Comparison of ENCODE assay signal across 10 cellular contexts in genomic region chr3:44974406-44974805, GRCh38. TPM values are rescaled to one million over a fixed set of nuclear protein-coding genes. Genes with fewer than 3 reads are reported as not detected.
DNase-seq lines count a peak whose midpoint lies in the region; ATAC-seq and TF ChIP-seq lines count a peak whose summit lies in the region.
"Had no signal": no experiment of that assay in that cellular context is flagged by ENCODE, and none has a peak within 500 bp of the region (broad histone marks: within the 10 kb centered on the region; RNA-seq: fewer than 3 reads in every experiment).

No MANE protein-coding gene starts in this region.

- intact Hi-C loops in breast epithelium (cut with DNase I; ENCODE audit: low total_unique reads): no loop called here
- intact Hi-C loops in mucosa of descending colon (cut with DNase I, micrococcal nuclease): no loop called here

- H3K4me1 ChIP-seq in HUES64 (ENCODE audit: insufficient read depth, low read length) (peaks cover 19% of the 10 kb centered on the region; the same call in 1 of the 2 replicates), breast epithelium (peaks cover 0 to 24% of the 10 kb centered on the region in 2 donors), mucosa of descending colon (ENCODE audit: low read depth) (peaks cover 51% of the 10 kb centered on the region)

- POLR2A ChIA-PET in AG04450 (lab: Yijun Ruan, JAX): interaction anchor here (0.6 kb wide), 1 partner anchor 320 kb away, joined by 3 read pairs; no protein-coding TSS in a partner anchor

- H3K4me3 ChIP-seq in AG04450 (ENCODE audit: low read depth, low read length) (peak overlapping the region; percentile 92), HUES64 (ENCODE audit: low read length) (peak overlapping the region; percentile 100), breast epithelium (peak overlapping the region; percentile 87 to 97 (median 92)), mucosa of descending colon (no peak overlapping the region)

- 91% methylated on average over 4 of the region's 4 CpGs for WGBS in HUES64

- H3K9ac ChIP-seq in HUES64 (ENCODE audit: low read depth, low read length): no peak overlapping the region

- ATAC-seq in mucosa of descending colon (peak; percentile 74), GM18517 (IDR thresholded peaks at IDR 0.05; ENCODE audit: unreplicated experiment) (no peak), GM18909 (IDR thresholded peaks at IDR 0.05; ENCODE audit: poor library complexity, unreplicated experiment) (no peak), HG02759 (IDR thresholded peaks at IDR 0.05; ENCODE audit: unreplicated experiment) (no peak), HG03354 (IDR thresholded peaks at IDR 0.05; ENCODE audit: poor library complexity, severe bottlenecking, unreplicated experiment) (no peak)

- H3K9me3 ChIP-seq in AG04450 (ENCODE audit: control insufficient read depth, insufficient read depth, low read length) (no peaks in the 10 kb centered on the region), HUES64 (ENCODE audit: insufficient read depth, low read depth, low read length) (no peaks in the 10 kb centered on the region), breast epithelium (no peaks in the 10 kb centered on the region), mucosa of descending colon (no peaks in the 10 kb centered on the region)

- TF ChIP-seq CTCF in AG04450 (IDR thresholded peaks at IDR 0.05; ENCODE audit: low read depth, low read length) (no peak), breast epithelium (IDR thresholded peaks at IDR 0.05) (no peak), mucosa of descending colon (IDR thresholded peaks at IDR 0.05) (no peak)

- no peak for TF ChIP-seq POLR2A in breast epithelium (IDR thresholded peaks at IDR 0.05)

- H3K36me3 ChIP-seq in HUES64 (ENCODE audit: insufficient read depth, low read length) (peaks cover 9% of the 10 kb centered on the region), breast epithelium (no peaks in the 10 kb centered on the region), mucosa of descending colon (ENCODE audit: low read depth) (no peaks in the 10 kb centered on the region)

- DNase-seq in AG04450 (ENCODE audit: low read depth, low spot score): no peak
- DNase-seq in breast epithelium (ENCODE audit: low spot score in 2 of 2): no peak
- peak in 2 of 3 donors; percentile 50 to 79 for DNase-seq in mucosa of descending colon
- DNase-seq: NCI-H2171 treated with DMSO at 0.1 percent for 48 hours had no signal

- CTCF ChIA-PET in AG04450 (lab: Charles Lee): interaction anchor here (1.4 to 5.5 kb wide), 2 partner anchors 17 to 60 kb away, joined by 7 to 47 read pairs; no protein-coding TSS in a partner anchor

- H3K27me3 ChIP-seq in AG04450 (ENCODE audit: control insufficient read depth, insufficient read depth, low read length): no peaks in the 10 kb centered on the region
- H3K27me3 ChIP-seq in HUES64 (ENCODE audit: insufficient read depth, low read length): no peaks in the 10 kb centered on the region
- no peaks in the 10 kb centered on the region for H3K27me3 ChIP-seq in breast epithelium

- H3K27ac ChIP-seq in AG04450 (ENCODE audit: low read depth, low read length) (no peak overlapping the region), HUES64 (ENCODE audit: low read depth, low read length) (no peak overlapping the region), breast epithelium (no peak overlapping the region)

RNA-seq across cellular contexts. Expression of gene ZDHHC3, which starts 1.6 kb away (rescaled TPM):
- polyA plus RNA-seq in AG04450 (2011; rRNA removed): 92.7 and 124 TPM in 2 replicates
- 168 and 253 TPM in 2 replicates for polyA minus RNA-seq in AG04450 (2011; rRNA and poly(A)+ RNA removed)
- polyA plus RNA-seq in HUES64 (2013, experiment 1 of 2): 44.6 TPM
- 47.0 TPM for polyA plus RNA-seq in HUES64 (2013, experiment 2 of 2)
- total RNA-seq in breast epithelium (100 to 1,000 TPM in 1 of 3 donors, 10 to 100 TPM in 2; 69.5 to 120 (median 71.9) TPM), mucosa of descending colon (100 to 1,000 TPM in 2 of 3 donors, 10 to 100 TPM in 1; 94.7 to 204 (median 143) TPM)

RNA-seq across cellular contexts. Expression of gene EXOSC7, which starts 1.6 kb away (rescaled TPM):
- 62.5 and 70.6 TPM in 2 replicates for polyA plus RNA-seq in AG04450 (2011; rRNA removed)
- 37.5 and 41.9 TPM in 2 replicates for polyA minus RNA-seq in AG04450 (2011; rRNA and poly(A)+ RNA removed)
- polyA plus RNA-seq in HUES64 (2013, experiment 1 of 2): 61.3 TPM
- 67.0 TPM for polyA plus RNA-seq in HUES64 (2013, experiment 2 of 2)
- total RNA-seq in breast epithelium (10 to 100 TPM; 39.0 to 54.9 (median 43.0) TPM), mucosa of descending colon (10 to 100 TPM; 23.2 to 26.2 (median 24.4) TPM)

RNA-seq across cellular contexts. Expression of gene CLEC3B, which starts 51.7 kb away (rescaled TPM):
- polyA plus RNA-seq in AG04450 (2011; rRNA removed): 4.3 and 4.8 TPM in 2 replicates
- polyA minus RNA-seq in AG04450 (2011; rRNA and poly(A)+ RNA removed): 0.60 and 0.91 TPM in 2 replicates
- polyA plus RNA-seq in HUES64 (2013, experiment 1 of 2): 0.85 TPM
- not detected for polyA plus RNA-seq in HUES64 (2013, experiment 2 of 2)
- total RNA-seq in breast epithelium (100 to 1,000 TPM in 1 of 3 donors, 10 to 100 TPM in 2; 18.3 to 479 (median 55.7) TPM), mucosa of descending colon (10 to 100 TPM; 14.7 to 24.0 (median 22.2) TPM)
- total RNA-seq: G401 had no signal

Comparison
In these comparisons a context has a peak if more than half of its experiments do, and no peak if none do; other contexts are left out.
1. DNase-seq: peak in mucosa of descending colon (2 of 3); none in AG04450 (single experiment) and breast epithelium (0 of 2).